14 cellular contexts compared by ENCODE assay signal in genomic region chr5:151026674-151027073, GRCh38. TPM values are rescaled to one million over a fixed set of nuclear protein-coding genes. Genes with fewer than 3 reads are reported as not detected.
DNase-seq lines count a peak whose midpoint lies in the region; ATAC-seq and TF ChIP-seq lines count a peak whose summit lies in the region.
"Had no signal": no experiment of that assay in that cellular context is flagged by ENCODE, and none has a peak within 500 bp of the region (broad histone marks: within the 10 kb centered on the region; RNA-seq: fewer than 3 reads in every experiment).

No MANE protein-coding gene starts in this region.

- H3K36me3 ChIP-seq in ascending aorta (peaks cover 51 to 52% of the 10 kb centered on the region in 2 donors), tibial artery (peaks cover 25 to 92% (median 70%) of the 10 kb centered on the region in 3 donors)

- no peaks in the 10 kb centered on the region for H3K9me3 Mint-ChIP-seq in T-cell
- H3K9me3 Mint-ChIP-seq: endodermal cell; stimulated activated naive CD8-positive, alpha-beta T cell treated with anti-CD3 and anti-CD28 coated beads, Interleukin-15, amount 100 ng/mL, for 72 hours had no signal

- intact Hi-C loops in ascending aorta (cut with DNase I) = no loop called here
- intact Hi-C loops in tibial artery (cut with DNase I; ENCODE audit: low total_unique reads) = no loop called here

- H3K9me3 ChIP-seq in ascending aorta (no peaks in the 10 kb centered on the region), tibial artery (no peaks in the 10 kb centered on the region)

- ATAC-seq in T-cell (replicated peaks in 1 of 4) = no peak
- ATAC-seq in GM18909 (IDR thresholded peaks at IDR 0.05; ENCODE audit: poor library complexity, unreplicated experiment) = no peak
- ATAC-seq: stimulated activated naive CD8-positive, alpha-beta T cell treated with anti-CD3 and anti-CD28 coated beads, Interleukin-15, amount 100 ng/mL, for 72 hours had no signal

- no peak overlapping the region for H3K4me3 Mint-ChIP-seq in T-cell
- H3K4me3 Mint-ChIP-seq: endodermal cell; stimulated activated naive CD8-positive, alpha-beta T cell treated with anti-CD3 and anti-CD28 coated beads, Interleukin-15, amount 100 ng/mL, for 72 hours had no signal

- no peak overlapping the region for H3K27ac Mint-ChIP-seq in T-cell
- H3K27ac Mint-ChIP-seq: endodermal cell had no signal

- DNase-seq in ascending aorta (ENCODE audit: low spot score in 2 of 2) = no peak
- peak; percentile 14 for DNase-seq in fibroblast of gingiva (ENCODE audit: low read depth)
- DNase-seq in lung microvascular endothelial cell (ENCODE audit: low read depth in 2 of 2) = peak; percentile 22 to 66
- DNase-seq in tibial artery = peak; percentile 80
- DNase-seq in T-cell = no peak
- DNase-seq in NCI-H748 (lab: John Stamatoyannopoulos, UW; ENCODE audit: unreplicated experiment) = no peak
- DNase-seq: activated naive CD4-positive, alpha-beta T cell treated with anti-CD3 and anti-CD28 coated beads, Interleukin-2, amount 50 U/mL, for 16 hours; DMS 273 treated with DMSO at 0.1 percent for 48 hours; endodermal cell; MV-4-11; occipital lobe; RPMI8226; stimulated activated naive CD8-positive, alpha-beta T cell treated with anti-CD3 and anti-CD28 coated beads, Interleukin-15, amount 100 ng/mL, for 72 hours had no signal

- no peaks in the 10 kb centered on the region for H3K27me3 ChIP-seq in ascending aorta
- no peaks in the 10 kb centered on the region for H3K27me3 ChIP-seq in tibial artery

- CTCF ChIA-PET in T-cell (lab: Charles Lee) = interaction anchor here (0.5 kb wide), 2 partner anchors 88 to 547 kb away, joined by 5 to 6 read pairs; no protein-coding TSS in a partner anchor

- POLR2A ChIA-PET in T-cell (lab: Charles Lee) = no interaction called here

- H3K4me1 Mint-ChIP-seq in T-cell = peaks cover 6 to 10% (median 9%) of the 10 kb centered on the region in 3 donors
- H3K4me1 Mint-ChIP-seq: endodermal cell; stimulated activated naive CD8-positive, alpha-beta T cell treated with anti-CD3 and anti-CD28 coated beads, Interleukin-15, amount 100 ng/mL, for 72 hours had no signal

- no peaks in the 10 kb centered on the region for H3K27me3 Mint-ChIP-seq in T-cell
- H3K27me3 Mint-ChIP-seq: stimulated activated naive CD8-positive, alpha-beta T cell treated with anti-CD3 and anti-CD28 coated beads, Interleukin-15, amount 100 ng/mL, for 72 hours had no signal

- H3K4me3 ChIP-seq in ascending aorta (no peak overlapping the region), tibial artery (no peak overlapping the region)

- TF ChIP-seq CTCF in ascending aorta (IDR thresholded peaks at IDR 0.05) (no peak), tibial artery (IDR thresholded peaks at IDR 0.05) (no peak)

- peaks cover 47% of the 10 kb centered on the region for H3K36me3 Mint-ChIP-seq in T-cell

- H3K4me1 ChIP-seq in ascending aorta (peaks cover 26 to 38% of the 10 kb centered on the region in 2 donors), tibial artery (peaks cover 0 to 81% (median 59%) of the 10 kb centered on the region in 4 donors)

- peak overlapping the region; percentile 91 to 93 for H3K27ac ChIP-seq in ascending aorta
- H3K27ac ChIP-seq in tibial artery = peak overlapping the region; percentile 83 to 96

RNA-seq across cellular contexts. Expression of gene GPX3, which starts 6.3 kb away (rescaled TPM):
- total RNA-seq in ascending aorta = 2,056 TPM
- total RNA-seq in lung microvascular endothelial cell = 5.0 and 6.3 TPM in 2 replicates
- 1 to 10 TPM in 2 of 5 donors, under 1 TPM in 1, not detected in 2; 0.49 to 1.6 (median 1.4) TPM for total RNA-seq in T-cell

RNA-seq across cellular contexts. Expression of gene TNIP1, which starts 54.2 kb away (rescaled TPM):
- total RNA-seq in ascending aorta (54.6 TPM), lung microvascular endothelial cell (60.8 and 77.6 TPM in 2 replicates), T-cell (100 to 1,000 TPM; 118 to 211 (median 170) TPM)

Comparison
In these comparisons a context has a peak if more than half of its experiments do, and no peak if none do; other contexts are left out.
1. DNase-seq: peak in fibroblast of gingiva (single experiment), lung microvascular endothelial cell (2 of 2) and tibial artery (2 of 2); none in ascending aorta (0 of 2), T-cell (0 of 34) and NCI-H748 (single experiment).
2. RNA of gene GPX3, which starts 6.3 kb away (total RNA-seq): 2,056 TPM in ascending aorta (single experiment); 5.0 to 6.3 TPM in lung microvascular endothelial cell and 0.49 to 1.6 TPM in T-cell; every median in the first group is over 100 times any median in the second.